In the genomic region with DNA sequence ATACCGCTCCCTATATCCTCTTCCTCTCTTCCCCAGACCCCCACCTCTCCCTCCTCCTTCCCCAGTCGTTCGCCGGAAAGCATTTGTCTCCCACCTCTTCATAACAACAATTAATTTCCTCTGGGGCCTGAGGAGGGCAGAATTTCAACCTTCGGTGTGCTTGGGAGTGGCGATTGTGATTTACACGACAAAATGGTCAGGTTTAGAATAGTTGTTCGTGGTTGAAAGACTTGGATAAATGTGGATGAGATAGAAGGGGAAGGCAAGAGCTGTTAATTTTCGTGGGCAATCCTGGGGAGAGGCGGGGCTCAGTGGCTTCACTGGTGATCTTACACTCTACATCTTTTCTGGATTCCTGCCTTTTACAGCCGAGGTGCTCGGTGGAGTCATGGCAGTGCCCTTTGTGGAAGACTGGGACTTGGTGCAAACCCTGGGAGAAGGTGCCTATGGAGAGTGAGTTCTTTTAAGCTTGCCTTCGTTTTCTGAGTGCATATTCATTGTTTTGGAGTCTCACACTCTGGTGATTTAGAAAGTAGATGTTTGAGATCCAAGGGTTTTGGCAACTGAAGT, we compare ENCODE assay signal across 9 cellular contexts. TPM values are rescaled to one million over a fixed set of nuclear protein-coding genes. Genes with fewer than 3 reads are reported as not detected.
DNase-seq lines count a peak whose midpoint lies in the region; ATAC-seq, FAIRE-seq and TF ChIP-seq lines count a peak whose summit lies in the region.
"Had no signal": no experiment of that assay in that cellular context is flagged by ENCODE, and none has a peak within 500 bp of the region (broad histone marks: within the 10 kb centered on the region; RNA-seq: fewer than 3 reads in every experiment).

No MANE protein-coding gene starts in this region.

- H3K36me3 ChIP-seq in pancreas: peaks cover 0 to 5% (median 0%) of the 10 kb centered on the region in 3 donors

- peak overlapping the region in 1 of 4 donors; percentile 99 for H3K27ac ChIP-seq in pancreas

- peak; percentile 16 for DNase-seq in NCI-H2029 treated with DMSO at 0.1 percent for 48 hours (lab: John Stamatoyannopoulos, UW)
- DNase-seq in NCI-H2029 (lab: John Stamatoyannopoulos, UW): no peak
- peak; percentile 52 for DNase-seq in KG1 (lab: John Stamatoyannopoulos, UW)
- DNase-seq in activated CD4-positive, alpha-beta T cell treated with anti-CD3 and anti-CD28 coated beads, Interleukin-2, amount 50 U/mL, for 4 hours: peak; percentile 2 to 8
- no peak for DNase-seq in foreskin fibroblast
- DNase-seq in pancreas: peak in 1 of 6 donors; percentile 11
- DNase-seq in foreskin melanocyte: no peak

- WGBS in pancreas, 2 donors: 0 to 1% methylated on average over 13 of the region's 13 CpGs

- TF ChIP-seq CTCF in foreskin fibroblast (IDR thresholded peaks at IDR 0.05; ENCODE audit: low read depth, low read length): peak; percentile 33
- no peak for TF ChIP-seq CTCF in pancreas (IDR thresholded peaks at IDR 0.05)

- H3K4me3 ChIP-seq in foreskin fibroblast (ENCODE audit: low read depth in 1 of 2, low read length in 2 of 2) (peak overlapping the region; percentile 73 to 80), pancreas (peak overlapping the region; percentile 41 to 75 (median 67))

- no peaks in the 10 kb centered on the region for H3K9me3 ChIP-seq in pancreas

- H3K4me1 ChIP-seq in pancreas: peaks cover 0 to 14% (median 11%) of the 10 kb centered on the region in 3 donors

- no peak for FAIRE-seq in pancreas (lab: Jason Lieb, UNC)

- intact Hi-C loops in pancreas (cut with DNase I): no loop called here

- H3K27me3 ChIP-seq in pancreas: no peaks in the 10 kb centered on the region

- ATAC-seq in GM21526 (IDR thresholded peaks at IDR 0.05; ENCODE audit: low FRiP score, unreplicated experiment) (peak; percentile 42), pancreas (peak; percentile 14 to 51 (median 44))

RNA-seq across cellular contexts. Expression of gene CHEK1, which starts 1.5 kb away (rescaled TPM):
- 1 to 10 TPM in 3 of 6 donors, under 1 TPM in 3; 0.42 to 3.0 (median 0.91) TPM for total RNA-seq in pancreas
- polyA plus RNA-seq in pancreas: 1 to 10 TPM in 1 of 2 donors, under 1 TPM in 1; 0.40 to 1.3 TPM

RNA-seq across cellular contexts. Expression of gene STT3A, which starts 33.8 kb away (rescaled TPM):
- total RNA-seq in pancreas: 100 to 1,000 TPM in 3 of 6 donors, 10 to 100 TPM in 3; 83.8 to 121 (median 101) TPM
- polyA plus RNA-seq in pancreas: 10 to 100 TPM; 37.4 to 66.0 TPM

RNA-seq across cellular contexts. Expression of gene ACRV1, which starts 54.2 kb away (rescaled TPM):
- not detected for total RNA-seq in pancreas
- not detected for polyA plus RNA-seq in pancreas
- total RNA-seq: Daoy had no signal

RNA-seq across cellular contexts. Expression of gene EI24, which starts 57.2 kb away (rescaled TPM):
- total RNA-seq in pancreas: 10 to 100 TPM; 42.4 to 65.6 (median 52.5) TPM
- 10 to 100 TPM; 24.6 to 46.3 TPM for polyA plus RNA-seq in pancreas

Comparison
In these comparisons a context has a peak if more than half of its experiments do, and no peak if none do; other contexts are left out.
1. DNase-seq: peak in NCI-H2029 treated with DMSO at 0.1 percent for 48 hours (single experiment), KG1 (single experiment) and activated CD4-positive, alpha-beta T cell treated with anti-CD3 and anti-CD28 coated beads, Interleukin-2, amount 50 U/mL, for 4 hours (2 of 2); none in NCI-H2029 (single experiment), foreskin fibroblast (0 of 2) and foreskin melanocyte (single experiment).